In genomic region chr13:80251403-80251802, GRCh38 we compare ENCODE assay signal across 12 cellular contexts.
DNase-seq lines count a peak whose midpoint lies in the region; TF ChIP-seq lines count a peak whose summit lies in the region.
"Had no signal": no experiment of that assay in that cellular context is flagged by ENCODE, and none has a peak within 500 bp of the region (broad histone marks: within the 10 kb centered on the region; RNA-seq: fewer than 3 reads in every experiment).

No MANE protein-coding gene starts in this region.

- peak in 1 of 2 donors; percentile 8 for TF ChIP-seq CTCF in mammary epithelial cell (conservative IDR thresholded peaks at IDR 0.05 in 1 of 2, IDR thresholded peaks at IDR 0.05 in 1 of 2; ENCODE audit: extremely low read depth in 1 of 2, insufficient read depth in 1 of 2, low read depth in 1 of 2, low read length in 2 of 2)
- TF ChIP-seq CTCF in neural progenitor cell (IDR thresholded peaks at IDR 0.05) = no peak

- no peak overlapping the region for H3K27ac Mint-ChIP-seq in neural progenitor cell
- H3K27ac Mint-ChIP-seq: activated naive CD8-positive, alpha-beta T cell; stimulated activated memory B cell treated with anti-CD40 and anti-IgM and Interleukin-4, amounts not matched to agents 10 μg/mL and 1 μg/mL and 100 μg/mL, for 72 hours had no signal

- no peaks in the 10 kb centered on the region for H3K36me3 ChIP-seq in mammary epithelial cell (ENCODE audit: insufficient read depth, low read length)
- H3K36me3 ChIP-seq in neural progenitor cell = no peaks in the 10 kb centered on the region
- H3K36me3 ChIP-seq: esophagus muscularis mucosa had no signal

- H3K27me3 ChIP-seq in mammary epithelial cell (ENCODE audit: insufficient read depth, low read length) (no peaks in the 10 kb centered on the region), neural progenitor cell (no peaks in the 10 kb centered on the region)
- H3K27me3 ChIP-seq: esophagus muscularis mucosa had no signal

- H3K4me2 ChIP-seq in mammary epithelial cell (ENCODE audit: insufficient read depth, low read depth, low read length) (no peak overlapping the region), neural progenitor cell (no peak overlapping the region)

- H3K36me3 Mint-ChIP-seq in neural progenitor cell = no peaks in the 10 kb centered on the region
- H3K36me3 Mint-ChIP-seq: activated naive CD8-positive, alpha-beta T cell; stimulated activated memory B cell treated with anti-CD40 and anti-IgM and Interleukin-4, amounts not matched to agents 10 μg/mL and 1 μg/mL and 100 μg/mL, for 72 hours had no signal

- H3K9me3 ChIP-seq in mammary epithelial cell (replicated peaks; ENCODE audit: insufficient read depth, low read length) (no peaks in the 10 kb centered on the region), neural progenitor cell (ENCODE audit: low read depth) (no peaks in the 10 kb centered on the region)
- H3K9me3 ChIP-seq: esophagus muscularis mucosa had no signal

- no peaks in the 10 kb centered on the region for H3K4me1 Mint-ChIP-seq in neural progenitor cell
- H3K4me1 Mint-ChIP-seq: stimulated activated memory B cell treated with anti-CD40 and anti-IgM and Interleukin-4, amounts not matched to agents 10 μg/mL and 1 μg/mL and 100 μg/mL, for 72 hours had no signal

- H3K4me1 ChIP-seq in mammary epithelial cell (ENCODE audit: insufficient read depth, low read length) = peaks cover 4% of the 10 kb centered on the region
- H3K4me1 ChIP-seq in neural progenitor cell = no peaks in the 10 kb centered on the region
- H3K4me1 ChIP-seq: esophagus muscularis mucosa had no signal

- in situ Hi-C loops in mammary epithelial cell (cut with MboI; ENCODE audit: low sequenced_read_pairs in 2 of 2) = no loop called here

- H3K9me3 Mint-ChIP-seq in neural progenitor cell = peaks cover 7% of the 10 kb centered on the region
- H3K9me3 Mint-ChIP-seq: stimulated activated memory B cell treated with anti-CD40 and anti-IgM and Interleukin-4, amounts not matched to agents 10 μg/mL and 1 μg/mL and 100 μg/mL, for 72 hours had no signal

- H3K27ac ChIP-seq in mammary epithelial cell (ENCODE audit: insufficient read depth, low read depth, low read length) (no peak overlapping the region), neural progenitor cell (no peak overlapping the region)
- H3K27ac ChIP-seq: 22Rv1, esophagus muscularis mucosa had no signal

- CTCF ChIA-PET in mammary epithelial cell (lab: Charles Lee; ENCODE audit: low non-redundant PET) = no interaction called here

- 60% methylated on average over 2 of the region's 2 CpGs for WGBS in mammary epithelial cell (ENCODE audit: low coverage, missing lambda C conversion rate)

- H3K27me3 Mint-ChIP-seq in neural progenitor cell (ENCODE audit: insufficient read depth, low read depth) = no peaks in the 10 kb centered on the region
- H3K27me3 Mint-ChIP-seq: activated naive CD8-positive, alpha-beta T cell had no signal

- no peaks in the 10 kb centered on the region for H3K79me2 ChIP-seq in mammary epithelial cell (ENCODE audit: insufficient read depth, low read length)
- no peaks in the 10 kb centered on the region for H3K79me2 ChIP-seq in neural progenitor cell (ENCODE audit: low read depth)

- BruUV-seq in mammary epithelial cell (replicated peaks; lab: Mats Ljungman, UMichigan) = no TSS peak

- dilution Hi-C loops in mammary epithelial cell (cut with HindIII; ENCODE audit: low sequenced_read_pairs) = no loop called here

- H3K9ac ChIP-seq in mammary epithelial cell (ENCODE audit: insufficient read depth, low read length) (no peak overlapping the region), neural progenitor cell (no peak overlapping the region)

- intact Hi-C loops in mammary epithelial cell (cut with micrococcal nuclease) = no loop called here

- no peak overlapping the region for H2AFZ ChIP-seq in mammary epithelial cell (ENCODE audit: low read depth, low read length)
- no peak overlapping the region for H2AFZ ChIP-seq in neural progenitor cell (replicated peaks)

- H3K4me3 ChIP-seq in mammary epithelial cell (replicated peaks in 1 of 3; ENCODE audit: insufficient read depth in 1 of 3, low read depth in 2 of 3, low read length in 3 of 3) (no peak overlapping the region), neural progenitor cell (no peak overlapping the region)
- H3K4me3 ChIP-seq: esophagus muscularis mucosa had no signal

- no peaks in the 10 kb centered on the region for H3F3A ChIP-seq in neural progenitor cell (ENCODE audit: low read depth)

- H4K20me1 ChIP-seq in mammary epithelial cell (ENCODE audit: insufficient read depth, low read length) = no peaks in the 10 kb centered on the region
- no peaks in the 10 kb centered on the region for H4K20me1 ChIP-seq in neural progenitor cell (ENCODE audit: low read depth)

- H3K4me3 Mint-ChIP-seq in neural progenitor cell = no peak overlapping the region
- H3K4me3 Mint-ChIP-seq: activated naive CD8-positive, alpha-beta T cell; stimulated activated memory B cell treated with anti-CD40 and anti-IgM and Interleukin-4, amounts not matched to agents 10 μg/mL and 1 μg/mL and 100 μg/mL, for 72 hours had no signal

- DNase-seq in DMS 273 (lab: John Stamatoyannopoulos, UW; ENCODE audit: unreplicated experiment) = peak; percentile 2
- no peak for DNase-seq in DMS 273 treated with DMSO at 0.1 percent for 48 hours (lab: John Stamatoyannopoulos, UW)
- DNase-seq in NCI-H510A (lab: John Stamatoyannopoulos, UW) = peak; percentile 40
- DNase-seq in mammary epithelial cell = peak; percentile 25
- DNase-seq in neural progenitor cell (ENCODE audit: low spot score) = peak; percentile 1
- DNase-seq in activated effector memory CD4-positive, alpha-beta T cell treated with anti-CD3 and anti-CD28 coated beads, Interleukin-2, amount 50 U/mL, for 16 hours = no peak
- DNase-seq in NCI-H1930 (lab: John Stamatoyannopoulos, UW) = no peak
- no peak for DNase-seq in NCI-H1417 treated with DMSO at 0.1 percent for 48 hours (lab: John Stamatoyannopoulos, UW)

Comparison
In these comparisons a context has a peak if more than half of its experiments do, and no peak if none do; other contexts are left out.
1. DNase-seq: peak in DMS 273 (single experiment), NCI-H510A (single experiment), mammary epithelial cell (single experiment) and neural progenitor cell (single experiment); none in DMS 273 treated with DMSO at 0.1 percent for 48 hours (single experiment), activated effector memory CD4-positive, alpha-beta T cell treated with anti-CD3 and anti-CD28 coated beads, Interleukin-2, amount 50 U/mL, for 16 hours (single experiment), NCI-H1930 (0 of 2) and NCI-H1417 treated with DMSO at 0.1 percent for 48 hours (single experiment).